Comparison of ENCODE assay signal across 39 cellular contexts in genomic region chr12:23127701-23128100, GRCh38.
"Had no signal": no experiment of that assay in that cellular context is flagged by ENCODE, and none has a peak within 500 bp of the region (broad histone marks: within the 10 kb centered on the region; RNA-seq: fewer than 3 reads in every experiment).

No MANE protein-coding gene starts in this region.

- H3K27ac Mint-ChIP-seq: activated CD4-positive, alpha-beta memory T cell treated with anti-CD3 and anti-CD28 coated beads for 36 hours; activated CD4-positive, alpha-beta T cell treated with anti-CD3 and anti-CD28 coated beads for 36 hours; activated CD8-positive, alpha-beta T cell treated with anti-CD3 and anti-CD28 coated beads for 36 hours; activated naive CD4-positive, alpha-beta T cell treated with anti-CD3 and anti-CD28 coated beads for 36 hours; activated naive CD4-positive, alpha-beta T cell treated with anti-CD3 and anti-CD28 coated beads, Interleukin-2, amount 50 U/mL, for 72 hours; activated naive CD8-positive, alpha-beta T cell treated with anti-CD3 and anti-CD28 coated beads for 36 hours; activated T-cell treated with anti-CD3 and anti-CD28 coated beads, Interleukin-2, amount 50 U/mL, for 72 hours; activated T-helper 1 cell treated with anti-CD3 and anti-CD28 coated beads, Interleukin-12 subunit alpha, Interleukin-12 subunit beta, Interleukin-2, Interleukin-4 antibody, amounts not matched to agents 30 ng/mL and 10 ng/mL and 1 ng/mL, durations not matched to agents 14 hours and 24 hours and 36 hours; activated T-helper 17 cell treated with anti-CD3 and anti-CD28 coated beads, Interleukin-2, amount 50 U/mL, for 72 hours; T-helper 2 cell treated with Interferon-gamma antibody and Interleukin-4, amounts not matched to agents 5 μg/mL and 100 μg/mL, for 36 hours had no signal

- H3K4me1 Mint-ChIP-seq: activated CD4-positive, alpha-beta T cell treated with anti-CD3 and anti-CD28 coated beads for 36 hours; activated naive CD8-positive, alpha-beta T cell treated with anti-CD3 and anti-CD28 coated beads for 36 hours; activated T-helper 17 cell treated with anti-CD3 and anti-CD28 coated beads, Interleukin-2, amount 50 U/mL, for 72 hours had no signal

- H3K4me3 ChIP-seq: adrenal gland, body of pancreas, breast epithelium, coronary artery had no signal

- H3K36me3 Mint-ChIP-seq: activated CD4-positive, alpha-beta memory T cell treated with anti-CD3 and anti-CD28 coated beads for 36 hours; activated naive CD4-positive, alpha-beta T cell treated with anti-CD3 and anti-CD28 coated beads, Interleukin-2, amount 50 U/mL, for 72 hours; activated naive CD8-positive, alpha-beta T cell treated with anti-CD3 and anti-CD28 coated beads for 36 hours; WTC11 had no signal

- H3K4me3 Mint-ChIP-seq: activated CD4-positive, alpha-beta memory T cell treated with anti-CD3 and anti-CD28 coated beads for 36 hours; activated CD4-positive, alpha-beta T cell treated with anti-CD3 and anti-CD28 coated beads for 36 hours; activated CD8-positive, alpha-beta T cell treated with anti-CD3 and anti-CD28 coated beads for 36 hours; activated naive CD4-positive, alpha-beta T cell treated with anti-CD3 and anti-CD28 coated beads for 36 hours; activated naive CD8-positive, alpha-beta T cell treated with anti-CD3 and anti-CD28 coated beads for 36 hours; activated T-cell treated with anti-CD3 and anti-CD28 coated beads, Interleukin-2, amount 50 U/mL, for 4 hours; activated T-cell treated with anti-CD3 and anti-CD28 coated beads, Interleukin-2, amount 50 U/mL, for 72 hours; activated T-helper 1 cell treated with anti-CD3 and anti-CD28 coated beads, Interleukin-12 subunit alpha, Interleukin-12 subunit beta, Interleukin-2, Interleukin-4 antibody, amounts not matched to agents 30 ng/mL and 10 ng/mL and 1 ng/mL, durations not matched to agents 14 hours and 24 hours and 36 hours; activated T-helper 17 cell treated with anti-CD3 and anti-CD28 coated beads, Interleukin-2, amount 50 U/mL, for 72 hours; T-helper 2 cell treated with Interferon-gamma antibody and Interleukin-4, amounts not matched to agents 5 μg/mL and 100 μg/mL, for 36 hours; WTC11 had no signal

- DNase-seq: activated CD4-positive, alpha-beta memory T cell treated with anti-CD3 and anti-CD28 coated beads for 36 hours; activated CD4-positive, alpha-beta T cell treated with anti-CD3 and anti-CD28 coated beads for 1 hour; activated CD4-positive, alpha-beta T cell treated with anti-CD3 and anti-CD28 coated beads for 36 hours; activated CD4-positive, alpha-beta T cell treated with anti-CD3 and anti-CD28 coated beads for 48 hours; activated CD4-positive, alpha-beta T cell treated with anti-CD3 and anti-CD28 coated beads, Interleukin-2, amount 50 U/mL, for 1 hour; activated CD4-positive, alpha-beta T cell treated with anti-CD3 and anti-CD28 coated beads, Interleukin-2, amount 50 U/mL, for 4 hours; activated CD4-positive, CD25-positive, alpha-beta regulatory T cell; activated CD8-positive, alpha-beta memory T cell treated with anti-CD3 and anti-CD28 coated beads, Interleukin-2, amount 50 U/mL, for 4 hours; activated CD8-positive, alpha-beta T cell treated with anti-CD3 and anti-CD28 coated beads for 36 hours; activated effector memory CD4-positive, alpha-beta T cell treated with anti-CD3 and anti-CD28 coated beads, Interleukin-2, amount 50 U/mL, for 16 hours; activated gamma-delta T cell treated with Interleukin-2 at 50 U/mL for 16 hours; activated naive CD4-positive, alpha-beta T cell; activated naive CD4-positive, alpha-beta T cell treated with anti-CD3 and anti-CD28 coated beads for 36 hours; activated naive CD4-positive, alpha-beta T cell treated with anti-CD3 and anti-CD28 coated beads, Interleukin-2, amount 50 U/mL, for 16 hours; activated naive CD8-positive, alpha-beta T cell treated with anti-CD3 and anti-CD28 coated beads for 36 hours; activated T-cell treated with anti-CD3 and anti-CD28 coated beads for 4 hours; activated T-cell treated with anti-CD3 and anti-CD28 coated beads, Interleukin-2, amount 50 U/mL, for 1 hour; activated T-cell treated with anti-CD3 and anti-CD28 coated beads, Interleukin-2, amount 50 U/mL, for 4 hours; activated T-cell treated with anti-CD3 and anti-CD28 coated beads, Interleukin-2, amount 50 U/mL, for 72 hours; adrenal gland; amniotic stem cell; aorta; body of pancreas; brain microvascular endothelial cell; central memory CD4-positive, alpha-beta T cell; T-helper 2 cell; T-helper 9 cell; WERI-Rb-1 had no signal

- ATAC-seq: activated CD4-positive, alpha-beta T cell treated with anti-CD3 and anti-CD28 coated beads for 36 hours; activated CD4-positive, CD25-positive, alpha-beta regulatory T cell treated with anti-CD3 and anti-CD28 coated beads, Interleukin-2, amount 50 U/mL, for 24 hours; activated CD8-positive, alpha-beta T cell treated with anti-CD3 and anti-CD28 coated beads for 36 hours; activated naive CD4-positive, alpha-beta T cell treated with anti-CD3 and anti-CD28 coated beads, Interleukin-2, amount 50 U/mL, for 72 hours; activated T-cell treated with anti-CD3 and anti-CD28 coated beads, Interleukin-2, amount 50 U/mL, for 4 hours; activated T-cell treated with anti-CD3 and anti-CD28 coated beads, Interleukin-2, amount 50 U/mL, for 72 hours; activated T-helper 17 cell treated with anti-CD3 and anti-CD28 coated beads, Interleukin-2, amount 50 U/mL, for 72 hours; body of pancreas had no signal

- H3K36me3 ChIP-seq: adrenal gland, brain microvascular endothelial cell, breast epithelium, WERI-Rb-1 had no signal

- H3K9me3 Mint-ChIP-seq: activated CD4-positive, alpha-beta memory T cell treated with anti-CD3 and anti-CD28 coated beads for 36 hours; activated CD8-positive, alpha-beta T cell treated with anti-CD3 and anti-CD28 coated beads for 36 hours; activated naive CD4-positive, alpha-beta T cell treated with anti-CD3 and anti-CD28 coated beads for 36 hours; activated naive CD8-positive, alpha-beta T cell treated with anti-CD3 and anti-CD28 coated beads for 36 hours; activated T-cell treated with anti-CD3 and anti-CD28 coated beads, Interleukin-2, amount 50 U/mL, for 4 hours; activated T-helper 1 cell treated with anti-CD3 and anti-CD28 coated beads, Interleukin-12 subunit alpha, Interleukin-12 subunit beta, Interleukin-2, Interleukin-4 antibody, amounts not matched to agents 30 ng/mL and 10 ng/mL and 1 ng/mL, durations not matched to agents 14 hours and 24 hours and 36 hours; activated T-helper 17 cell treated with anti-CD3 and anti-CD28 coated beads, Interleukin-2, amount 50 U/mL, for 72 hours; T-helper 2 cell treated with Interferon-gamma antibody and Interleukin-4, amounts not matched to agents 5 μg/mL and 100 μg/mL, for 36 hours; WTC11 had no signal

- H3K4me1 ChIP-seq: adrenal gland, body of pancreas, breast epithelium had no signal

- H3K27me3 Mint-ChIP-seq: activated CD4-positive, alpha-beta memory T cell treated with anti-CD3 and anti-CD28 coated beads for 36 hours; activated CD4-positive, alpha-beta T cell treated with anti-CD3 and anti-CD28 coated beads for 36 hours; activated CD8-positive, alpha-beta T cell treated with anti-CD3 and anti-CD28 coated beads for 36 hours; activated naive CD8-positive, alpha-beta T cell treated with anti-CD3 and anti-CD28 coated beads for 36 hours; activated T-helper 17 cell treated with anti-CD3 and anti-CD28 coated beads, Interleukin-2, amount 50 U/mL, for 72 hours had no signal

- H3K27ac ChIP-seq: adrenal gland, body of pancreas, brain microvascular endothelial cell, breast epithelium, coronary artery, WERI-Rb-1 had no signal

- FAIRE-seq: astrocyte, colon, TTC549 had no signal

- H3K9me3 ChIP-seq: adrenal gland, body of pancreas, breast epithelium had no signal

- H3K27me3 ChIP-seq: adrenal gland, body of pancreas, brain microvascular endothelial cell, breast epithelium had no signal
